10 cellular contexts compared by ENCODE assay signal in genomic region chr9:106400170-106400569, GRCh38.
"Had no signal": no experiment of that assay in that cellular context is flagged by ENCODE, and none has a peak within 500 bp of the region (broad histone marks: within the 10 kb centered on the region; RNA-seq: fewer than 3 reads in every experiment).

No MANE protein-coding gene starts in this region.

- H3K9me3 Mint-ChIP-seq: GM23338 had no signal

- H3K36me3 ChIP-seq: HAP-1 had no signal

- H3K4me2 ChIP-seq: GM23338 had no signal

- H3K4me3 Mint-ChIP-seq: GM23338, HFFc6 had no signal

- ATAC-seq: GM23338, HCT116, K562 had no signal

- H3K27ac ChIP-seq: HL-60 had no signal

- H2AFZ ChIP-seq: GM23338 had no signal

- FAIRE-seq: H1, K562 had no signal

- H3K4me3 ChIP-seq: GM23338, HAP-1, K562 had no signal

- H3K27ac Mint-ChIP-seq: GM23338, HFFc6 had no signal

- DNase-seq: H7, HFFc6, IMR-90, KG1 had no signal

- H3K4me1 ChIP-seq: HAP-1 had no signal

- H3K9me3 ChIP-seq: HAP-1 had no signal
